ENCODE assay signal across 11 cellular contexts in the genomic region with DNA sequence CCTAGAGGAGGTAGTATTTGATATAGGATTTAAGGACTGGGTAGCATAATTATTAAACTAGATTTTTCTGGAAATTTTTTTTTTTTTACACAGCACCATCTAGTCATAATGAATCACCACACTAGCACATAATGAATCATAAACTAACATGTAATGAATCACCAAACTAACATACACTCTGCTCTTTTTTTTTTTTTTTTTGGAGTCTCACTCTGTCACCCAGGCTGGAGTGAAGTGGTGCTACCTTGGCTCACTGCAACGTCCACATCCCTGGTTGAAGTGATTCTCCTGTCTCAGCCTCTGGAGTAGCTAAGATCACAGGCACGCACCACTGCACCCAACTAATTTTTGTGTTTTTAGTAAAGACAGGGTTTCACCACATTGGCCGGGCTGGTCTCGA.
DNase-seq lines count a peak whose midpoint lies in the region; ATAC-seq, FAIRE-seq and TF ChIP-seq lines count a peak whose summit lies in the region.
"Had no signal": no experiment of that assay in that cellular context is flagged by ENCODE, and none has a peak within 500 bp of the region (broad histone marks: within the 10 kb centered on the region; RNA-seq: fewer than 3 reads in every experiment).

No MANE protein-coding gene starts in this region.

- no peaks in the 10 kb centered on the region for H4K20me1 ChIP-seq in MM.1S (ENCODE audit: insufficient read depth, low read length)

- H3K9me3 ChIP-seq in MM.1S (replicated peaks; ENCODE audit: insufficient read depth, low read length) (no peaks in the 10 kb centered on the region), uterus (no peaks in the 10 kb centered on the region)

- no peak overlapping the region for H3K4me3 ChIP-seq in MM.1S (ENCODE audit: low read length)
- no peak overlapping the region for H3K4me3 ChIP-seq in uterus

- no peak overlapping the region for H3K9ac ChIP-seq in MM.1S (ENCODE audit: low read length)

- peak; percentile 19 for FAIRE-seq in G401.6 (lab: Jason Lieb, UNC)

- H3K27me3 ChIP-seq in MM.1S (replicated peaks; ENCODE audit: insufficient read depth, low read length) (no peaks in the 10 kb centered on the region), uterus (no peaks in the 10 kb centered on the region)

- no peaks in the 10 kb centered on the region for H3K36me3 ChIP-seq in MM.1S (replicated peaks; ENCODE audit: insufficient read depth, low read length)
- no peaks in the 10 kb centered on the region for H3K36me3 ChIP-seq in uterus

- no peak for TF ChIP-seq CTCF in MM.1S (IDR thresholded peaks at IDR 0.05; ENCODE audit: low read length)
- no peak for TF ChIP-seq CTCF in uterus (IDR thresholded peaks at IDR 0.05)
- TF ChIP-seq CTCF in Calu3 (IDR thresholded peaks at IDR 0.05; ENCODE audit: unreplicated experiment): no peak

- ATAC-seq in HG03175 (IDR thresholded peaks at IDR 0.05; ENCODE audit: unreplicated experiment): no peak

- intact Hi-C loops in uterus (cut with DNase I; ENCODE audit: low total_unique reads): no loop called here
- intact Hi-C loops in Calu3 (cut with micrococcal nuclease; ENCODE audit: unreplicated experiment): no loop called here

- H3K4me1 ChIP-seq in MM.1S (ENCODE audit: low read length): no peaks in the 10 kb centered on the region
- no peaks in the 10 kb centered on the region for H3K4me1 ChIP-seq in uterus

- H3K27ac ChIP-seq in MM.1S (ENCODE audit: low read length) (no peak overlapping the region), uterus (no peak overlapping the region)

- H3K9me2 ChIP-seq in MM.1S (replicated peaks; ENCODE audit: insufficient read depth, low read length): no peaks in the 10 kb centered on the region

- no peak for TF ChIP-seq POLR2A in uterus (IDR thresholded peaks at IDR 0.05)

- H3K4me3 Mint-ChIP-seq in Calu3 (ENCODE audit: low read depth, unreplicated experiment): no peak overlapping the region
- H3K4me3 Mint-ChIP-seq: activated naive CD4-positive, alpha-beta T cell treated with anti-CD3 and anti-CD28 coated beads, Interleukin-2, amount 50 U/mL, for 24 hours had no signal

- no peak overlapping the region for H2AFZ ChIP-seq in MM.1S (ENCODE audit: low read length)

- DNase-seq in HCEC 1CT (peak; percentile 65), RKO (ENCODE audit: low spot score) (peak; percentile 85), kidney tubule cell (ENCODE audit: low spot score) (peak; percentile 57), MM.1S (no peak), uterus (no peak), Calu3 (no peak)
- DNase-seq: GDM1, T-helper 9 cell had no signal

- H3K4me2 ChIP-seq in MM.1S (ENCODE audit: low read depth, low read length): no peak overlapping the region

- H3K79me2 ChIP-seq in MM.1S (ENCODE audit: low read length): no peaks in the 10 kb centered on the region

- no peaks in the 10 kb centered on the region for H3F3A ChIP-seq in MM.1S (ENCODE audit: insufficient read depth, low read length)

- CTCF ChIA-PET in Calu3 (lab: Charles Lee): no interaction called here

- no peaks in the 10 kb centered on the region for H3K9me3 Mint-ChIP-seq in Calu3 (ENCODE audit: low read depth, unreplicated experiment)

- H3K4me1 Mint-ChIP-seq in Calu3 (ENCODE audit: low read depth, unreplicated experiment): peaks cover 32% of the 10 kb centered on the region

- H3K27ac Mint-ChIP-seq in Calu3 (ENCODE audit: unreplicated experiment): no peak overlapping the region
- H3K27ac Mint-ChIP-seq: activated naive CD4-positive, alpha-beta T cell treated with anti-CD3 and anti-CD28 coated beads, Interleukin-2, amount 50 U/mL, for 24 hours had no signal

- BruUV-seq in Calu3 (replicated peaks; lab: Mats Ljungman, UMichigan): no TSS peak

- no peaks in the 10 kb centered on the region for H3K27me3 Mint-ChIP-seq in Calu3 (ENCODE audit: unreplicated experiment)
- H3K27me3 Mint-ChIP-seq: activated naive CD4-positive, alpha-beta T cell treated with anti-CD3 and anti-CD28 coated beads, Interleukin-2, amount 50 U/mL, for 24 hours had no signal

- H3K36me3 Mint-ChIP-seq in Calu3 (ENCODE audit: insufficient read depth, unreplicated experiment): no peaks in the 10 kb centered on the region
- H3K36me3 Mint-ChIP-seq: activated naive CD4-positive, alpha-beta T cell treated with anti-CD3 and anti-CD28 coated beads, Interleukin-2, amount 50 U/mL, for 24 hours had no signal

Comparison
In these comparisons a context has a peak if more than half of its experiments do, and no peak if none do; other contexts are left out.
1. DNase-seq: peak in HCEC 1CT (single experiment), RKO (single experiment) and kidney tubule cell (single experiment); none in MM.1S (single experiment), uterus (0 of 2) and Calu3 (single experiment).